14 cellular contexts compared by ENCODE assay signal in genomic region chr16:56936491-56936890, GRCh38. TPM values are rescaled to one million over a fixed set of nuclear protein-coding genes. Genes with fewer than 3 reads are reported as not detected.
A peak's percentile ranks its signal among the peaks of the same experiment; 100 is the strongest.
DNase-seq lines count a peak whose midpoint lies in the region; ATAC-seq and TF ChIP-seq lines count a peak whose summit lies in the region.
"Had no signal": no experiment of that assay in that cellular context is flagged by ENCODE, and none has a peak within 500 bp of the region (broad histone marks: within the 10 kb centered on the region; RNA-seq: fewer than 3 reads in every experiment).

No MANE protein-coding gene starts in this region.

- ATAC-seq in activated naive CD4-positive, alpha-beta T cell treated with anti-CD3 and anti-CD28 coated beads, Interleukin-2, amount 50 U/mL, for 72 hours: no peak
- ATAC-seq in GM19467 (IDR thresholded peaks at IDR 0.05; ENCODE audit: unreplicated experiment): no peak
- ATAC-seq: left cardiac atrium, right cardiac atrium, Right ventricle myocardium inferior had no signal

- H3K27me3 ChIP-seq in neural cell (ENCODE audit: insufficient read depth, low read depth, low read length) (no peaks in the 10 kb centered on the region), esophagus squamous epithelium (no peaks in the 10 kb centered on the region)
- H3K27me3 ChIP-seq: breast epithelium had no signal

- intact Hi-C loops in esophagus squamous epithelium (cut with DNase I): no loop called here

- no peaks in the 10 kb centered on the region for H3K9me2 ChIP-seq in neural cell (ENCODE audit: insufficient read depth, low read length)

- no peaks in the 10 kb centered on the region for H3F3A ChIP-seq in neural cell (ENCODE audit: insufficient read depth, low read length, poor library complexity, severe bottlenecking)

- peaks cover 60 to 64% (median 63%) of the 10 kb centered on the region in 3 donors for H3K4me1 Mint-ChIP-seq in IgD-negative memory B cell

- TF ChIP-seq CTCF in neural cell (IDR thresholded peaks at IDR 0.05; ENCODE audit: poor library complexity, severe bottlenecking): no peak
- no peak for TF ChIP-seq CTCF in GM20000 (IDR thresholded peaks at IDR 0.05; ENCODE audit: extremely low read depth, missing control alignments)
- no peak for TF ChIP-seq CTCF in esophagus squamous epithelium (IDR thresholded peaks at IDR 0.05)

- H3K79me2 ChIP-seq in neural cell (replicated peaks; ENCODE audit: insufficient read depth, low read length): peaks cover 24% of the 10 kb centered on the region

- no peak for TF ChIP-seq EP300 in neural cell (conservative IDR thresholded peaks at IDR 0.05; ENCODE audit: poor library complexity, severe bottlenecking)

- peak overlapping the region in 2 of 4 donors; percentile 99 to 100 for H3K4me3 Mint-ChIP-seq in IgD-negative memory B cell

- H2AFZ ChIP-seq in neural cell (ENCODE audit: low read depth, low read length): no peak overlapping the region

- no peak overlapping the region for H3K27ac ChIP-seq in neural cell (ENCODE audit: low read length)
- no peak overlapping the region for H3K27ac ChIP-seq in esophagus squamous epithelium
- H3K27ac ChIP-seq: breast epithelium, HL-60 had no signal

- H3K36me3 ChIP-seq in neural cell (ENCODE audit: insufficient read depth, low read length): peaks cover 4% of the 10 kb centered on the region
- H3K36me3 ChIP-seq in esophagus squamous epithelium: peaks cover 25 to 68% (median 36%) of the 10 kb centered on the region in 3 donors

- no peaks in the 10 kb centered on the region for H3K9me3 ChIP-seq in neural cell (ENCODE audit: low read length)
- H3K9me3 ChIP-seq in esophagus squamous epithelium: no peaks in the 10 kb centered on the region
- H3K9me3 ChIP-seq: breast epithelium had no signal

- peak overlapping the region; percentile 26 for H3K4me3 ChIP-seq in neural cell (ENCODE audit: low read length)
- H3K4me3 ChIP-seq in esophagus squamous epithelium: no peak overlapping the region
- H3K4me3 ChIP-seq: breast epithelium had no signal

- H3K9me3 Mint-ChIP-seq in IgD-negative memory B cell: no peaks in the 10 kb centered on the region
- no peaks in the 10 kb centered on the region for H3K9me3 Mint-ChIP-seq in activated naive CD4-positive, alpha-beta T cell treated with anti-CD3 and anti-CD28 coated beads, Interleukin-2, amount 50 U/mL, for 72 hours

- H4K20me1 ChIP-seq in neural cell (ENCODE audit: insufficient read depth): no peaks in the 10 kb centered on the region

- H3K4me2 ChIP-seq in neural cell (ENCODE audit: low read length): peak overlapping the region; percentile 12

- H3K27me3 Mint-ChIP-seq in IgD-negative memory B cell: peaks cover 4% of the 10 kb centered on the region

- WGBS in esophagus squamous epithelium, 2 donors: 71 to 81% methylated on average over 5 of the region's 5 CpGs

- no peak for TF ChIP-seq RAD21 in neural cell (conservative IDR thresholded peaks at IDR 0.05)

- peaks cover 46% of the 10 kb centered on the region for H3K36me3 Mint-ChIP-seq in IgD-negative memory B cell
- peaks cover 47 to 82% of the 10 kb centered on the region in 2 donors for H3K36me3 Mint-ChIP-seq in activated naive CD4-positive, alpha-beta T cell treated with anti-CD3 and anti-CD28 coated beads, Interleukin-2, amount 50 U/mL, for 72 hours

- peaks cover 16 to 69% (median 25%) of the 10 kb centered on the region in 3 donors for H3K4me1 ChIP-seq in esophagus squamous epithelium

- DNase-seq in NCI-H345 (lab: John Stamatoyannopoulos, UW) (peak; percentile 10), NCI-H345 treated with DMSO at 0.1 percent for 48 hours (lab: John Stamatoyannopoulos, UW; ENCODE audit: unreplicated experiment) (no peak), GM20000 (ENCODE audit: low spot score) (no peak), esophagus squamous epithelium (lab: John Stamatoyannopoulos, UW) (no peak)
- DNase-seq in activated naive CD4-positive, alpha-beta T cell treated with anti-CD3 and anti-CD28 coated beads, Interleukin-2, amount 50 U/mL, for 72 hours (ENCODE audit: low spot score in 2 of 2): no peak
- DNase-seq: left cardiac atrium, NCI-H146, right cardiac atrium had no signal

- peak overlapping the region; percentile 53 to 98 (median 57) for H3K27ac Mint-ChIP-seq in IgD-negative memory B cell
- peak overlapping the region; percentile 56 to 94 for H3K27ac Mint-ChIP-seq in activated naive CD4-positive, alpha-beta T cell treated with anti-CD3 and anti-CD28 coated beads, Interleukin-2, amount 50 U/mL, for 72 hours

- peak overlapping the region; percentile 6 for H3K9ac ChIP-seq in neural cell (ENCODE audit: low read length)

- TF ChIP-seq POLR2A in esophagus squamous epithelium (IDR thresholded peaks at IDR 0.05): no peak

TF ChIP-seq in neural cell, 6 proteins besides CTCF, POLR2A, EP300 and RAD21:
- TF ChIP-seq POLR2AphosphoS5 (IDR thresholded peaks at IDR 0.05): no peak
- no peak for TF ChIP-seq SMC3 (conservative IDR thresholded peaks at IDR 0.05; ENCODE audit: poor library complexity)
- no peak for TF ChIP-seq TAF1 (IDR thresholded peaks at IDR 0.05; ENCODE audit: low read depth)
- no peak for TF ChIP-seq REST (IDR thresholded peaks at IDR 0.05; ENCODE audit: borderline replicate concordance)
- no peak for TF ChIP-seq EZH2 (IDR thresholded peaks at IDR 0.05; ENCODE audit: borderline replicate concordance, insufficient read depth, low read length, poor library complexity, severe bottlenecking)
- TF ChIP-seq MXI1 (conservative IDR thresholded peaks at IDR 0.05; ENCODE audit: poor library complexity, severe bottlenecking): no peak
TF ChIP-seq in neural cell: peak in this region for 0.

RNA-seq across cellular contexts. Expression of gene HERPUD1, which starts 4.5 kb away (rescaled TPM):
- 298 TPM for polyA plus RNA-seq in IgD-negative memory B cell
- 100 to 1,000 TPM; 146 to 175 TPM for total RNA-seq in activated naive CD4-positive, alpha-beta T cell treated with anti-CD3 and anti-CD28 coated beads, Interleukin-2, amount 50 U/mL, for 72 hours
- 76.0 and 98.7 TPM in 2 replicates for polyA plus RNA-seq in neural cell
- polyA minus RNA-seq in neural cell: 59.9 and 62.4 TPM in 2 replicates
- total RNA-seq in esophagus squamous epithelium: 10 to 100 TPM; 40.6 to 81.3 (median 43.9) TPM

RNA-seq across cellular contexts. Expression of gene CETP, which starts 25.3 kb away (rescaled TPM):
- polyA plus RNA-seq in IgD-negative memory B cell (0.79 TPM), neural cell (not detected in 2 replicates)
- not detected for total RNA-seq in activated naive CD4-positive, alpha-beta T cell treated with anti-CD3 and anti-CD28 coated beads, Interleukin-2, amount 50 U/mL, for 72 hours
- not detected in 2 replicates for polyA minus RNA-seq in neural cell
- total RNA-seq in esophagus squamous epithelium: under 1 TPM in 3 of 4 donors, not detected in 1; 0.19 to 0.32 (median 0.31) TPM

RNA-seq across cellular contexts. Expression of gene NLRC5, which starts 52.9 kb away (rescaled TPM):
- polyA plus RNA-seq in IgD-negative memory B cell (134 TPM), neural cell (not detected in 2 replicates)
- total RNA-seq in activated naive CD4-positive, alpha-beta T cell treated with anti-CD3 and anti-CD28 coated beads, Interleukin-2, amount 50 U/mL, for 72 hours: 100 to 1,000 TPM; 231 to 254 TPM
- not detected in 2 replicates for polyA minus RNA-seq in neural cell
- 10 to 100 TPM in 3 of 4 donors, 1 to 10 TPM in 1; 7.7 to 25.2 (median 14.1) TPM for total RNA-seq in esophagus squamous epithelium

Comparison
In these comparisons a context has a peak if more than half of its experiments do, and no peak if none do; other contexts are left out.
1. RNA of gene NLRC5, which starts 52.9 kb away (total RNA-seq): 231 to 254 TPM in activated naive CD4-positive, alpha-beta T cell treated with anti-CD3 and anti-CD28 coated beads, Interleukin-2, amount 50 U/mL, for 72 hours; 7.7 to 25.2 TPM in esophagus squamous epithelium; every median in the first group is over 4 times any median in the second.